ENCODE assay signal across 33 cellular contexts in the genomic region with DNA sequence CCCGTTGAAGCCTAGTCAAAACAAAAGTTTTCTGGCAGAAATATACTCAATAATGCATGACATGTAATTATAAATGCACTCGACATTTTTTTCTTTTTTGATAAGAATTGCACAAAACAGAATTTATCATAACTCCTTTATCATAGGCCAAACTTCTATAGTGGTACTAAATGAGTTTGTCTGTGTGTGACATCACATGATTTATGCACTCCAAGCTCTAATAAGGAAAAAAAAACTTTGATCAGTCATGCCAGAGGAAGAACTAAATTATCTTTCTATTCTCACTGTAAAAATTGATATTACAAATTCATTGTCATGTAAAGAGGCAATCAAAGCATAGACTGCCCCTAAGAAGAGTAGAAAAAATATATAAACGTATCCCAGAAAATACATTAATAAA.
"Had no signal": no experiment of that assay in that cellular context is flagged by ENCODE, and none has a peak within 500 bp of the region (broad histone marks: within the 10 kb centered on the region; RNA-seq: fewer than 3 reads in every experiment).

No MANE protein-coding gene starts in this region.

- H3K4me1 ChIP-seq: adrenal gland, ascending aorta, body of pancreas, breast epithelium had no signal

- H3K27me3 ChIP-seq: adrenal gland, ascending aorta, body of pancreas, brain microvascular endothelial cell, breast epithelium, cardiac muscle cell had no signal

- H3K27ac ChIP-seq: adrenal gland, ascending aorta, body of pancreas, brain microvascular endothelial cell, breast epithelium, cardiac muscle cell had no signal

- H3K4me3 ChIP-seq: adrenal gland, ascending aorta, body of pancreas, breast epithelium, cardiac muscle cell had no signal

- H3K36me3 ChIP-seq: adrenal gland, ascending aorta, brain microvascular endothelial cell, breast epithelium, cardiac muscle cell had no signal

- FAIRE-seq: astrocyte, bronchial epithelial cell had no signal

- H3K9me3 ChIP-seq: adrenal gland, ascending aorta, body of pancreas, breast epithelium had no signal

- DNase-seq: activated effector memory CD4-positive, alpha-beta T cell treated with anti-CD3 and anti-CD28 coated beads, Interleukin-2, amount 50 U/mL, for 16 hours; activated effector memory CD4-positive, alpha-beta T cell treated with Interleukin-2 at 50 U/mL for 16 hours; activated gamma-delta T cell; activated gamma-delta T cell treated with Interleukin-2 at 50 U/mL for 16 hours; activated naive CD4-positive, alpha-beta T cell; activated naive CD4-positive, alpha-beta T cell treated with anti-CD3 and anti-CD28 coated beads for 36 hours; activated naive CD4-positive, alpha-beta T cell treated with anti-CD3 and anti-CD28 coated beads, Interleukin-2, amount 10 ng/mL, durations not matched to agents 7 days and 5 days; activated naive CD4-positive, alpha-beta T cell treated with anti-CD3 and anti-CD28 coated beads, Interleukin-2, amount 50 U/mL, for 16 hours; activated naive CD4-positive, alpha-beta T cell treated with Interleukin-2 at 50 U/mL for 16 hours; activated naive CD8-positive, alpha-beta T cell treated with anti-CD3 and anti-CD28 coated beads for 36 hours; activated naive CD8-positive, alpha-beta T cell treated with anti-CD3 and anti-CD28 coated beads, Interleukin-2, amount 10 ng/mL, durations not matched to agents 7 days and 5 days; activated naive CD8-positive, alpha-beta T cell treated with anti-CD3 and anti-CD28 coated beads, Interleukin-2, amount 50 U/mL, for 24 hours; activated T-cell treated with anti-CD3 and anti-CD28 coated beads, Interleukin-2, amount 50 U/mL, for 24 hours; activated T-cell treated with anti-CD3 and anti-CD28 coated beads, Interleukin-2, amount 50 U/mL, for 4 hours; activated T-cell treated with anti-CD3 and anti-CD28 coated beads, Interleukin-2, amount 50 U/mL, for 48 hours; activated T-cell treated with anti-CD3 and anti-CD28 coated beads, Interleukin-2, amount 50 U/mL, for 72 hours; adrenal gland; amniotic stem cell; amygdala; anterior cingulate cortex; aorta; body of pancreas; brain microvascular endothelial cell; caudate nucleus; central memory CD4-positive, alpha-beta T cell; cerebellar nuclear complex had no signal

- ATAC-seq: activated naive CD4-positive, alpha-beta T cell treated with anti-CD3 and anti-CD28 coated beads, Interleukin-2, amount 50 U/mL, for 72 hours; activated naive CD8-positive, alpha-beta T cell treated with anti-CD3 and anti-CD28 coated beads, Interleukin-2, amount 50 U/mL, for 24 hours; activated T-cell treated with anti-CD3 and anti-CD28 coated beads, Interleukin-2, amount 50 U/mL, for 4 hours; activated T-cell treated with anti-CD3 and anti-CD28 coated beads, Interleukin-2, amount 50 U/mL, for 72 hours; activated T-helper 17 cell treated with anti-CD3 and anti-CD28 coated beads, Interleukin-2, amount 50 U/mL, for 72 hours; body of pancreas had no signal
